Comparison of ENCODE assay signal across 13 cellular contexts in genomic region chr1:116754203-116754977, GRCh38. TPM values are rescaled to one million over a fixed set of nuclear protein-coding genes. Genes with fewer than 3 reads are reported as not detected.
DNase-seq lines count a peak whose midpoint lies in the region; ATAC-seq and TF ChIP-seq lines count a peak whose summit lies in the region.
"Had no signal": no experiment of that assay in that cellular context is flagged by ENCODE, and none has a peak within 500 bp of the region (broad histone marks: within the 10 kb centered on the region; RNA-seq: fewer than 3 reads in every experiment).

Gene CD2 (plus strand): TSS chr1:116754430. CDS start chr1:116754493, 63 bp downstream.

- H2AFZ ChIP-seq in GM23338 (peak within 1 kb of the TSS; percentile 61), mesenchymal stem cell (ENCODE audit: low read depth, low read length) (no peak within 1 kb of the TSS)

- no peaks in the 10 kb centered on the region for H3K79me2 ChIP-seq in GM23338 (replicated peaks; ENCODE audit: insufficient read depth)

- H3K4me3 ChIP-seq in GM23338 (no peak within 1 kb of the TSS), skin epidermis (peak within 1 kb of the TSS; percentile 18 to 43 (median 34)), mesenchymal stem cell (ENCODE audit: insufficient read depth in 1 of 2, low read depth in 1 of 2, low read length in 2 of 2) (no peak within 1 kb of the TSS)
- H3K4me3 ChIP-seq: coronary artery had no signal

- H3K36me3 ChIP-seq in GM23338 (ENCODE audit: insufficient read depth) (no peaks in the 10 kb centered on the region), mesenchymal stem cell (ENCODE audit: control insufficient read depth in 1 of 2, insufficient read depth in 2 of 2, low read depth in 1 of 2, low read length in 2 of 2) (no peaks in the 10 kb centered on the region)

- no peak within 1 kb of the TSS for H3K9ac ChIP-seq in mesenchymal stem cell (ENCODE audit: low read length)

- no peaks in the 10 kb centered on the region; the same call in 2 of the 3 replicates for H3K36me3 Mint-ChIP-seq in GM23338 (ENCODE audit: low read depth)
- peaks cover 61 to 67% of the 10 kb centered on the region in 2 donors for H3K36me3 Mint-ChIP-seq in activated naive CD4-positive, alpha-beta T cell treated with anti-CD3 and anti-CD28 coated beads, Interleukin-2, amount 50 U/mL, for 72 hours

- no peak within 1 kb of the TSS for H3K18ac ChIP-seq in mesenchymal stem cell (ENCODE audit: low read depth in 1 of 2, low read length in 2 of 2)

- no peaks in the 10 kb centered on the region for H3K27me3 Mint-ChIP-seq in GM23338 (ENCODE audit: insufficient read depth, low read depth, poor library complexity)

- H2BK15ac ChIP-seq in mesenchymal stem cell (ENCODE audit: low read depth, poor library complexity, severe bottlenecking): no peak within 1 kb of the TSS

- H4K20me1 ChIP-seq in GM23338 (replicated peaks; ENCODE audit: insufficient read depth): no peaks in the 10 kb centered on the region

- no peak for TF ChIP-seq CTCF in GM23338 (conservative IDR thresholded peaks at IDR 0.05; ENCODE audit: low read depth in 2 of 2)

- no peak within 1 kb of the TSS for H3K4ac ChIP-seq in mesenchymal stem cell (ENCODE audit: low read depth in 1 of 2, low read length in 2 of 2)

- 92% methylated on average over 4 of the region's 7 CpGs for WGBS in mesenchymal stem cell

- H3K14ac ChIP-seq in mesenchymal stem cell (ENCODE audit: low read length in 2 of 2): no peak within 1 kb of the TSS

- H3K4me2 ChIP-seq in GM23338: no peak within 1 kb of the TSS
- no peak within 1 kb of the TSS for H3K4me2 ChIP-seq in mesenchymal stem cell (ENCODE audit: low read length, poor library complexity, severe bottlenecking)

- H3K9me2 ChIP-seq in GM23338 (ENCODE audit: insufficient read depth): no peaks in the 10 kb centered on the region

- no peaks in the 10 kb centered on the region for H3F3A ChIP-seq in GM23338 (replicated peaks; ENCODE audit: low read depth)

- H3K79me1 ChIP-seq in mesenchymal stem cell (replicated peaks; ENCODE audit: low read length, poor library complexity, severe bottlenecking): no peaks in the 10 kb centered on the region

- H4K8ac ChIP-seq in mesenchymal stem cell (ENCODE audit: low read length): no peak within 1 kb of the TSS

- H3K9me3 ChIP-seq in mesenchymal stem cell (ENCODE audit: control insufficient read depth, low read length): peaks cover 3% of the 10 kb centered on the region
- H3K9me3 ChIP-seq: Caco-2 had no signal

- H3K27ac ChIP-seq in GM23338 (ENCODE audit: low read depth) (no peak within 1 kb of the TSS), skin epidermis (peak within 1 kb of the TSS in 15 of 21 experiments; percentile 23 to 92 (median 64)), mesenchymal stem cell (ENCODE audit: low read length, poor library complexity, severe bottlenecking) (no peak within 1 kb of the TSS)
- H3K27ac ChIP-seq: coronary artery had no signal

- no peak within 1 kb of the TSS for H2BK120ac ChIP-seq in mesenchymal stem cell (ENCODE audit: low read depth, low read length)

- no peak within 1 kb of the TSS for H3K4me3 Mint-ChIP-seq in GM23338

- H3K4me1 ChIP-seq in GM23338 (ENCODE audit: insufficient read depth): no peaks in the 10 kb centered on the region
- no peaks in the 10 kb centered on the region for H3K4me1 ChIP-seq in mesenchymal stem cell (ENCODE audit: control insufficient read depth, insufficient read depth, low read depth, low read length)
- H3K4me1 ChIP-seq: Caco-2 had no signal

- DNase-seq in GM23338 (ENCODE audit: low spot score) (no peak), T-helper 2 cell (peak in 3 of 5 experiments; percentile 27 to 91 (median 31)), middle frontal gyrus (ENCODE audit: extremely low spot score, low spot score) (no peak), DMS 273 (lab: John Stamatoyannopoulos, UW; ENCODE audit: unreplicated experiment) (no peak), mesenchymal stem cell (no peak), NCI-H1417 (lab: John Stamatoyannopoulos, UW) (no peak)
- peak in 1 of 2 donors; percentile 59 for DNase-seq in activated naive CD4-positive, alpha-beta T cell treated with anti-CD3 and anti-CD28 coated beads, Interleukin-2, amount 50 U/mL, for 72 hours (ENCODE audit: low spot score in 2 of 2)
- DNase-seq: Caco-2, NCI-H2029 treated with DMSO at 0.1 percent for 48 hours, SHP77 had no signal

- no peak within 1 kb of the TSS for H2BK5ac ChIP-seq in mesenchymal stem cell (ENCODE audit: low read depth, low read length, poor library complexity, severe bottlenecking)

- no peaks in the 10 kb centered on the region for H3K4me1 Mint-ChIP-seq in GM23338

- no peak within 1 kb of the TSS; the same call in 1 of the 2 replicates for H3K27ac Mint-ChIP-seq in GM23338
- peak within 1 kb of the TSS; percentile 100 for H3K27ac Mint-ChIP-seq in activated naive CD4-positive, alpha-beta T cell treated with anti-CD3 and anti-CD28 coated beads, Interleukin-2, amount 50 U/mL, for 72 hours

- no peak within 1 kb of the TSS for H3K23ac ChIP-seq in mesenchymal stem cell (ENCODE audit: low read length in 2 of 2)

- no peaks in the 10 kb centered on the region for H3K9me3 Mint-ChIP-seq in GM23338
- peaks cover 0 to 6% of the 10 kb centered on the region in 2 donors for H3K9me3 Mint-ChIP-seq in activated naive CD4-positive, alpha-beta T cell treated with anti-CD3 and anti-CD28 coated beads, Interleukin-2, amount 50 U/mL, for 72 hours

- no peaks in the 10 kb centered on the region for H3K27me3 ChIP-seq in GM23338 (ENCODE audit: insufficient read depth)
- H3K27me3 ChIP-seq in mesenchymal stem cell (ENCODE audit: control insufficient read depth in 1 of 2, insufficient read depth in 1 of 2, low read length in 2 of 2): no peaks in the 10 kb centered on the region

- H2BK12ac ChIP-seq in mesenchymal stem cell (ENCODE audit: low read length in 2 of 2): no peak within 1 kb of the TSS

- no peak within 1 kb of the TSS for H4K91ac ChIP-seq in mesenchymal stem cell (ENCODE audit: low read length)

- ATAC-seq in GM23338: no peak
- peak; percentile 78 to 81 for ATAC-seq in activated naive CD4-positive, alpha-beta T cell treated with anti-CD3 and anti-CD28 coated beads, Interleukin-2, amount 50 U/mL, for 72 hours

- no peak within 1 kb of the TSS for H2AK5ac ChIP-seq in mesenchymal stem cell (ENCODE audit: low read length, severe bottlenecking)

TF ChIP-seq in GM23338, 12 proteins besides CTCF, POLR2A, EP300 and RAD21 (continues in another document):
- TF ChIP-seq, protein P1, sequence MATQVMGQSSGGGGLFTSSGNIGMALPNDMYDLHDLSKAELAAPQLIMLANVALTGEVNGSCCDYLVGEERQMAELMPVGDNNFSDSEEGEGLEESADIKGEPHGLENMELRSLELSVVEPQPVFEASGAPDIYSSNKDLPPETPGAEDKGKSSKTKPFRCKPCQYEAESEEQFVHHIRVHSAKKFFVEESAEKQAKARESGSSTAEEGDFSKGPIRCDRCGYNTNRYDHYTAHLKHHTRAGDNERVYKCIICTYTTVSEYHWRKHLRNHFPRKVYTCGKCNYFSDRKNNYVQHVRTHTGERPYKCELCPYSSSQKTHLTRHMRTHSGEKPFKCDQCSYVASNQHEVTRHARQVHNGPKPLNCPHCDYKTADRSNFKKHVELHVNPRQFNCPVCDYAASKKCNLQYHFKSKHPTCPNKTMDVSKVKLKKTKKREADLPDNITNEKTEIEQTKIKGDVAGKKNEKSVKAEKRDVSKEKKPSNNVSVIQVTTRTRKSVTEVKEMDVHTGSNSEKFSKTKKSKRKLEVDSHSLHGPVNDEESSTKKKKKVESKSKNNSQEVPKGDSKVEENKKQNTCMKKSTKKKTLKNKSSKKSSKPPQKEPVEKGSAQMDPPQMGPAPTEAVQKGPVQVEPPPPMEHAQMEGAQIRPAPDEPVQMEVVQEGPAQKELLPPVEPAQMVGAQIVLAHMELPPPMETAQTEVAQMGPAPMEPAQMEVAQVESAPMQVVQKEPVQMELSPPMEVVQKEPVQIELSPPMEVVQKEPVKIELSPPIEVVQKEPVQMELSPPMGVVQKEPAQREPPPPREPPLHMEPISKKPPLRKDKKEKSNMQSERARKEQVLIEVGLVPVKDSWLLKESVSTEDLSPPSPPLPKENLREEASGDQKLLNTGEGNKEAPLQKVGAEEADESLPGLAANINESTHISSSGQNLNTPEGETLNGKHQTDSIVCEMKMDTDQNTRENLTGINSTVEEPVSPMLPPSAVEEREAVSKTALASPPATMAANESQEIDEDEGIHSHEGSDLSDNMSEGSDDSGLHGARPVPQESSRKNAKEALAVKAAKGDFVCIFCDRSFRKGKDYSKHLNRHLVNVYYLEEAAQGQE (IDR thresholded peaks at IDR 0.05; ENCODE audit: unreplicated experiment): no peak
- TF ChIP-seq STAT1 (IDR thresholded peaks at IDR 0.05; ENCODE audit: unreplicated experiment) (no peak), EZH2phosphoT487 (IDR thresholded peaks at IDR 0.05; ENCODE audit: unreplicated experiment) (no peak), EZH2 (IDR thresholded peaks at IDR 0.05; ENCODE audit: low read depth, unreplicated experiment) (no peak)

RNA-seq across cellular contexts. Expression of gene CD2, which starts in this region (rescaled TPM):
- not detected in 2 replicates for total RNA-seq in GM23338 (2014; rRNA removed; shearing (Covaris generic))
- polyA plus RNA-seq in GM23338 (2016; fragmentation: Nextera tagmentation; extraction: Ambion mirVana): not detected in 2 replicates
- total RNA-seq in activated naive CD4-positive, alpha-beta T cell treated with anti-CD3 and anti-CD28 coated beads, Interleukin-2, amount 50 U/mL, for 72 hours: 100 to 1,000 TPM; 291 to 437 TPM
- 0.03 TPM for polyA plus RNA-seq in mesenchymal stem cell (2013, experiment 1 of 2)
- not detected for polyA plus RNA-seq in mesenchymal stem cell (2013, experiment 2 of 2)
- total RNA-seq: Caco-2, pulmonary artery endothelial cell had no signal

Comparison
In these comparisons a context has a peak if more than half of its experiments do, and no peak if none do; other contexts are left out.
1. RNA of gene CD2 (total RNA-seq): 291 to 437 TPM in activated naive CD4-positive, alpha-beta T cell treated with anti-CD3 and anti-CD28 coated beads, Interleukin-2, amount 50 U/mL, for 72 hours; not detected in GM23338; every median in the first group is over 100 times any median in the second.
2. DNase-seq: peak in T-helper 2 cell (3 of 5); none in GM23338 (single experiment), middle frontal gyrus (single experiment), DMS 273 (single experiment), mesenchymal stem cell (single experiment) and NCI-H1417 (0 of 3).
3. H3K27ac ChIP-seq: peak in skin epidermis (15 of 21); none in GM23338 (single experiment) and mesenchymal stem cell (single experiment).
4. H3K4me3 ChIP-seq: peak in skin epidermis (7 of 7); none in GM23338 (single experiment) and mesenchymal stem cell (0 of 2).